8 cellular contexts compared by ENCODE assay signal in the genomic region with DNA sequence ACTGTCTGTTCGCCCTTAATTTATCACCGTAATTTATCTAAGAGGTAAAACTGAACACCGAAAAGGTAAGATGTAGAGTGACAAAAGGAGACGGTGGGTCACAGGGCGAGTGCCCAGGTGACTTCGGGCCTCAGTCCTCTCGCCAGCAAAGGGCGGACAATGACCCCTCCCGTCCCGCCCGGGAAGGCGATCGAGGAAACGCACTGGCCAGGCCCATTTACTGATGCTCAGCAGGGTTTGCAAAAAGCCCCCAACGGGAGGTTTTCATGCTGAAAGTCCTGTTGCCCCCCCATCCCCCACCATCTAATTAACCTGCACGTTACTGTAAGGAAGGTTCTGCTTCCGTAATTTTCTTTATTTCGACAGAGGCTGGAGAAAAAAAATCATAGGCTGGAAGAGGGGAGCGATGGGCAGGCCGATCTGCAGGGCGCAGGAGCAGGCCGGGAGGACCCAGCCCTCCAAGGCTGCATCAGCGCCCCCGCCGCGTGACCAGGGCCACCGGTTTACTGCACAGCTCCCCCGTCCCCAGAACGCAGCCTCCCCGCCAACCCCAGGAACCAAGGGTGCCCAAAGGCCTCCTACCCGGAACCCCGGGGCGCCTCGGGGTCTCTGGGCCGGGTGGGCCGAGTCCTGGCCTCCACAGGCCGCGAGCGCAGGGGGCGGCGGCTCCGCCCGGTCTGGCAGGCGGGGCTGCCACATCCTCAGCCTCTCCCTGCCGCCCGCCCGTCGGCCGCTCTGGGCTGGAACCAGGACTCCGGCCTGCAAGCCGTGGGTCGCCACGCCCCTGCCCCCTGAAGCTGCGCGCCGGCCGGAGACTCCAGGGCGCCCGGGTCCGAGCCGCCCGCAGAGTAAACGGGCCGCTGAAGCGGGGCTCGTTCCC. TPM values are rescaled to one million over a fixed set of nuclear protein-coding genes. Genes with fewer than 3 reads are reported as not detected.
A peak's percentile ranks its signal among the peaks of the same experiment; 100 is the strongest.
DNase-seq lines count a peak whose midpoint lies in the region; ATAC-seq and TF ChIP-seq lines count a peak whose summit lies in the region.

No MANE protein-coding gene starts in this region.

- H3K27me3 ChIP-seq in gastroesophageal sphincter (no peaks in the 10 kb centered on the region), neural progenitor cell (peaks cover 44% of the 10 kb centered on the region), suprapubic skin (no peaks in the 10 kb centered on the region)

- H2AFZ ChIP-seq in neural progenitor cell (replicated peaks), result peak overlapping the region; percentile 61

- no peak for TF ChIP-seq EP300 in gastroesophageal sphincter (IDR thresholded peaks at IDR 0.05)
- TF ChIP-seq EP300 in suprapubic skin (IDR thresholded peaks at IDR 0.05), result no peak

- H3K27ac Mint-ChIP-seq in activated naive CD4-positive, alpha-beta T cell treated with anti-CD3 and anti-CD28 coated beads for 36 hours, result no peak overlapping the region
- no peak overlapping the region for H3K27ac Mint-ChIP-seq in neural progenitor cell

- no peak for TF ChIP-seq POLR2A in gastroesophageal sphincter (IDR thresholded peaks at IDR 0.05)
- no peak for TF ChIP-seq POLR2A in suprapubic skin (IDR thresholded peaks at IDR 0.05)

- TF ChIP-seq CTCF in gastroesophageal sphincter (IDR thresholded peaks at IDR 0.05), result peak in 1 of 4 experiments; percentile 11
- no peak for TF ChIP-seq CTCF in neural progenitor cell (IDR thresholded peaks at IDR 0.05)
- no peak for TF ChIP-seq CTCF in suprapubic skin (IDR thresholded peaks at IDR 0.05)

- H3K4me3 Mint-ChIP-seq in activated naive CD4-positive, alpha-beta T cell treated with anti-CD3 and anti-CD28 coated beads for 36 hours, result peak overlapping the region; percentile 76
- H3K4me3 Mint-ChIP-seq in neural progenitor cell, result peak overlapping the region; percentile 91

- no peaks in the 10 kb centered on the region for H3K27me3 Mint-ChIP-seq in activated naive CD4-positive, alpha-beta T cell treated with anti-CD3 and anti-CD28 coated beads for 36 hours (ENCODE audit: low read depth)
- H3K27me3 Mint-ChIP-seq in neural progenitor cell (ENCODE audit: insufficient read depth, low read depth), result peaks cover 16% of the 10 kb centered on the region

- no peaks in the 10 kb centered on the region for H3K9me3 Mint-ChIP-seq in activated naive CD4-positive, alpha-beta T cell treated with anti-CD3 and anti-CD28 coated beads for 36 hours
- H3K9me3 Mint-ChIP-seq in neural progenitor cell, result no peaks in the 10 kb centered on the region

- H3K9ac ChIP-seq in neural progenitor cell, result no peak overlapping the region

- CTCF ChIA-PET in activated naive CD4-positive, alpha-beta T cell treated with anti-CD3 and anti-CD28 coated beads for 36 hours (lab: Charles Lee), result interaction anchor here (0.5 to 2.4 kb wide), 3 partner anchors 11 to 1273 kb away, joined by 3 to 9 read pairs (median 3); no protein-coding TSS in a partner anchor

- H3F3A ChIP-seq in neural progenitor cell (ENCODE audit: low read depth), result peaks cover 4% of the 10 kb centered on the region

- H3K4me1 ChIP-seq in gastroesophageal sphincter, result peaks cover 4 to 57% (median 17%) of the 10 kb centered on the region in 3 donors
- H3K4me1 ChIP-seq in neural progenitor cell, result peaks cover 7% of the 10 kb centered on the region
- H3K4me1 ChIP-seq in suprapubic skin, result peaks cover 55% of the 10 kb centered on the region

- no peaks in the 10 kb centered on the region for H3K36me3 Mint-ChIP-seq in activated naive CD4-positive, alpha-beta T cell treated with anti-CD3 and anti-CD28 coated beads for 36 hours (ENCODE audit: low read depth)
- H3K36me3 Mint-ChIP-seq in neural progenitor cell, result no peaks in the 10 kb centered on the region

- ATAC-seq in GM18907 (IDR thresholded peaks at IDR 0.05; ENCODE audit: unreplicated experiment) (peak; percentile 38), HG03280 (IDR thresholded peaks at IDR 0.05; ENCODE audit: unreplicated experiment) (peak; percentile 32), gastroesophageal sphincter (peak; percentile 70)

- WGBS in gastroesophageal sphincter (ENCODE audit: low coverage in 1 of 2), 2 donors, result 4 to 6% methylated on average over 16 to 24 of the region's 66 CpGs
- 10% methylated on average over 22 of the region's 66 CpGs for WGBS in suprapubic skin

- in situ Hi-C loops in ACHN (cut with HindIII; ENCODE audit: low pct_ligation_motif_present, low pct_unique_long_range_greater_than_20kb, low sequenced_read_pairs), result no loop called here

- peaks cover 25% of the 10 kb centered on the region for H3K4me1 Mint-ChIP-seq in activated naive CD4-positive, alpha-beta T cell treated with anti-CD3 and anti-CD28 coated beads for 36 hours (ENCODE audit: low read depth)
- peaks cover 9% of the 10 kb centered on the region for H3K4me1 Mint-ChIP-seq in neural progenitor cell

- H3K79me2 ChIP-seq in neural progenitor cell (ENCODE audit: low read depth), result peaks cover 13% of the 10 kb centered on the region

- H3K4me3 ChIP-seq in gastroesophageal sphincter (peak overlapping the region; percentile 94 to 100), neural progenitor cell (peak overlapping the region; percentile 72), suprapubic skin (peak overlapping the region; percentile 100)

- DNase-seq in ACHN, result peak; percentile 60
- DNase-seq in RPMI7951 (ENCODE audit: low read depth), result peak; percentile 55
- DNase-seq in activated naive CD4-positive, alpha-beta T cell treated with anti-CD3 and anti-CD28 coated beads for 36 hours, result peak; percentile 62
- peak; percentile 74 for DNase-seq in neural progenitor cell (ENCODE audit: low spot score)
- peak; percentile 82 to 83 for DNase-seq in suprapubic skin (ENCODE audit: low spot score in 2 of 2)

- peak overlapping the region; percentile 81 for H3K4me2 ChIP-seq in neural progenitor cell

- peak overlapping the region; percentile 95 to 100 (median 97) for H3K27ac ChIP-seq in gastroesophageal sphincter
- H3K27ac ChIP-seq in neural progenitor cell, result no peak overlapping the region
- H3K27ac ChIP-seq in suprapubic skin, result peak overlapping the region; percentile 96

- H3K36me3 ChIP-seq in gastroesophageal sphincter (no peaks in the 10 kb centered on the region), neural progenitor cell (no peaks in the 10 kb centered on the region), suprapubic skin (no peaks in the 10 kb centered on the region)

- no peaks in the 10 kb centered on the region for H3K9me3 ChIP-seq in gastroesophageal sphincter
- no peaks in the 10 kb centered on the region for H3K9me3 ChIP-seq in neural progenitor cell (ENCODE audit: low read depth)
- H3K9me3 ChIP-seq in suprapubic skin, result no peaks in the 10 kb centered on the region

- intact Hi-C loops in activated naive CD4-positive, alpha-beta T cell treated with anti-CD3 and anti-CD28 coated beads for 36 hours (cut with micrococcal nuclease), result loop anchor here (1.0 to 5.0 kb wide), 5 partner anchors 29 to 1411 kb away; a partner anchor contains a TSS

- H4K20me1 ChIP-seq in neural progenitor cell (ENCODE audit: low read depth), result peaks cover 12% of the 10 kb centered on the region

RNA-seq across cellular contexts. Expression of a gene that starts 0.6 kb away (rescaled TPM):
- total RNA-seq in RPMI7951 (2014; rRNA removed; shearing (Covaris generic)), result 167 and 187 TPM in 2 replicates
- 10 to 100 TPM; 37.4 to 41.6 TPM for total RNA-seq in activated naive CD4-positive, alpha-beta T cell treated with anti-CD3 and anti-CD28 coated beads for 36 hours
- total RNA-seq in gastroesophageal sphincter, result 100 to 1,000 TPM; 139 to 205 (median 168) TPM
- total RNA-seq in neural progenitor cell (ENCODE audit: low replicate concordance), result 40.8 and 56.7 TPM in 2 replicates
- total RNA-seq in suprapubic skin, result 100 to 1,000 TPM in 2 of 4 donors, 10 to 100 TPM in 2; 86.0 to 103 (median 95.1) TPM

RNA-seq across cellular contexts. Expression of a gene that starts 31.7 kb away (rescaled TPM):
- not detected in 2 replicates for total RNA-seq in RPMI7951 (2014; rRNA removed; shearing (Covaris generic))
- total RNA-seq in activated naive CD4-positive, alpha-beta T cell treated with anti-CD3 and anti-CD28 coated beads for 36 hours, result not detected
- total RNA-seq in gastroesophageal sphincter (under 1 TPM in 1 of 4 donors, not detected in 3; 0.12 TPM), neural progenitor cell (ENCODE audit: low replicate concordance) (not detected in 2 replicates), suprapubic skin (1 to 10 TPM in 2 of 4 donors, under 1 TPM in 2; 0.56 to 3.3 (median 1.0) TPM)

RNA-seq across cellular contexts. Expression of a gene that starts 43.5 kb away (rescaled TPM):
- total RNA-seq in RPMI7951 (2014; rRNA removed; shearing (Covaris generic)), result 9.4 and 16.9 TPM in 2 replicates
- total RNA-seq in activated naive CD4-positive, alpha-beta T cell treated with anti-CD3 and anti-CD28 coated beads for 36 hours, result 10 to 100 TPM; 17.7 TPM
- 10 to 100 TPM; 12.3 to 25.0 (median 16.2) TPM for total RNA-seq in gastroesophageal sphincter
- total RNA-seq in neural progenitor cell (ENCODE audit: low replicate concordance), result 23.3 and 24.5 TPM in 2 replicates
- 10 to 100 TPM; 14.4 to 22.6 (median 15.3) TPM for total RNA-seq in suprapubic skin
